Comparison of ENCODE assay signal across 8 cellular contexts in genomic region chr12:74539765-74540526, GRCh38. TPM values are rescaled to one million over a fixed set of nuclear protein-coding genes. Genes with fewer than 3 reads are reported as not detected.
A peak's percentile ranks its signal among the peaks of the same experiment; 100 is the strongest.
DNase-seq lines count a peak whose midpoint lies in the region; ATAC-seq and TF ChIP-seq lines count a peak whose summit lies in the region.

No MANE protein-coding gene starts in this region.

- peaks cover 34% of the 10 kb centered on the region for H3K4me1 Mint-ChIP-seq in MCF 10A (ENCODE audit: insufficient read depth, unreplicated experiment)

- no TSS peak for BruUV-seq in MCF 10A (replicated peaks; lab: Mats Ljungman, UMichigan)

- H3K36me3 ChIP-seq in BJ (ENCODE audit: control insufficient read depth, insufficient read depth, low read length) (no peaks in the 10 kb centered on the region), HUES48 (ENCODE audit: control insufficient read depth, insufficient read depth, low read length) (peaks cover 15% of the 10 kb centered on the region; the same call in 1 of the 2 replicates), muscle layer of colon (ENCODE audit: insufficient read depth, low read length) (peaks cover 12% of the 10 kb centered on the region)

- H3K27me3 Mint-ChIP-seq in MCF 10A (ENCODE audit: insufficient read depth, unreplicated experiment): no peaks in the 10 kb centered on the region

- peak overlapping the region; percentile 97 for H3K4me3 Mint-ChIP-seq in MCF 10A (ENCODE audit: unreplicated experiment)

- H3K4me3 ChIP-seq in BJ (ENCODE audit: low read depth, low read length) (peak overlapping the region; percentile 59; the same call in 1 of the 2 replicates), HUES48 (ENCODE audit: low read depth, low read length) (peak overlapping the region; percentile 99), muscle layer of colon (ENCODE audit: low read depth in 1 of 2, low read length in 2 of 2) (peak overlapping the region; percentile 36 to 97)

- no peaks in the 10 kb centered on the region for H3K9me3 Mint-ChIP-seq in MCF 10A (ENCODE audit: unreplicated experiment)

- peak overlapping the region; percentile 100 for H3K27ac Mint-ChIP-seq in MCF 10A (ENCODE audit: low read depth, unreplicated experiment)

- peaks cover 50% of the 10 kb centered on the region for H3K36me3 Mint-ChIP-seq in MCF 10A (ENCODE audit: insufficient read depth, unreplicated experiment)

- H3K27ac ChIP-seq in HUES48 (ENCODE audit: low read depth, low read length): peak overlapping the region; percentile 78
- no peak overlapping the region for H3K27ac ChIP-seq in muscle layer of colon (ENCODE audit: low read depth, low read length)

- intact Hi-C loops in MCF 10A (cut with micrococcal nuclease): loop anchor here (10.0 kb wide), 1 partner anchor 515 kb away; no protein-coding TSS in a partner anchor

- CTCF ChIA-PET in BJ (lab: Yijun Ruan, JAX): interaction anchor here (1.4 kb wide), 1 partner anchor 7 kb away, joined by 4 read pairs; no protein-coding TSS in a partner anchor
- CTCF ChIA-PET in MCF 10A (lab: Yijun Ruan, JAX): no interaction called here

- TF ChIP-seq CTCF in BJ (IDR thresholded peaks at IDR 0.05; ENCODE audit: insufficient read depth, low read depth, low read length) (no peak), MCF 10A (IDR thresholded peaks at IDR 0.05; ENCODE audit: unreplicated experiment) (no peak)

- H3K9me3 ChIP-seq in HUES48 (ENCODE audit: control insufficient read depth, insufficient read depth, low read length) (no peaks in the 10 kb centered on the region), muscle layer of colon (ENCODE audit: low read length) (no peaks in the 10 kb centered on the region)

- POLR2A ChIA-PET in BJ (lab: Charles Lee) (no interaction called here), MCF 10A (lab: Yijun Ruan, JAX) (interaction anchor here (0.6 to 2.7 kb wide), 3 partner anchors 10 to 1452 kb away, joined by 3 to 11 read pairs (median 9); no protein-coding TSS in a partner anchor)

- H3K4me1 ChIP-seq in HUES48 (ENCODE audit: control insufficient read depth, insufficient read depth, low read length) (peaks cover 53% of the 10 kb centered on the region), muscle layer of colon (ENCODE audit: insufficient read depth, low read length) (peaks cover 33% of the 10 kb centered on the region)

- DNase-seq in BJ (ENCODE audit: low read depth) (no peak), MCF 10A (ENCODE audit: unreplicated experiment) (no peak)

- H3K9ac ChIP-seq in HUES48 (ENCODE audit: low read depth, low read length): no peak overlapping the region
- H3K9ac ChIP-seq in muscle layer of colon (ENCODE audit: low read length): peak overlapping the region; percentile 99

- no peak for ATAC-seq in HG03439 (IDR thresholded peaks at IDR 0.05; ENCODE audit: unreplicated experiment)
- no peak for ATAC-seq in HG02852 (IDR thresholded peaks at IDR 0.05; ENCODE audit: unreplicated experiment)
- no peak for ATAC-seq in GM21723 (IDR thresholded peaks at IDR 0.05; ENCODE audit: unreplicated experiment)
- ATAC-seq in HG02981 (IDR thresholded peaks at IDR 0.05; ENCODE audit: unreplicated experiment): no peak

- H3K27me3 ChIP-seq in BJ (ENCODE audit: control insufficient read depth, insufficient read depth, low read length) (no peaks in the 10 kb centered on the region), HUES48 (ENCODE audit: control insufficient read depth, insufficient read depth, low read length) (no peaks in the 10 kb centered on the region), muscle layer of colon (ENCODE audit: control insufficient read depth in 1 of 2, insufficient read depth in 2 of 2, low read length in 2 of 2) (no peaks in the 10 kb centered on the region)

RNA-seq across cellular contexts. Expression of gene ATXN7L3B, which starts 2.3 kb away (rescaled TPM):
- polyA plus RNA-seq in BJ (2011; rRNA removed): 18.8 and 25.2 TPM in 2 replicates
- polyA minus RNA-seq in BJ (2011; rRNA and poly(A)+ RNA removed): 18.1 and 21.5 TPM in 2 replicates
- total RNA-seq in MCF 10A (2022): 21.1 and 28.2 TPM in 2 replicates
